Comparison of ENCODE assay signal across 1 cellular context in genomic region chr16:48157794-48158193, GRCh38.
TF ChIP-seq lines count a peak whose summit lies in the region.

No MANE protein-coding gene starts in this region.

TF ChIP-seq in GM12878, 131 proteins besides CTCF, POLR2A, EP300 and RAD21:
- no peak for TF ChIP-seq NRF1 (conservative IDR thresholded peaks at IDR 0.05; ENCODE audit: low read depth, low read length)
- TF ChIP-seq REST (IDR thresholded peaks at IDR 0.05; ENCODE audit: low read depth, low read length) = no peak
- TF ChIP-seq EZH2 (IDR thresholded peaks at IDR 0.05; ENCODE audit: borderline replicate concordance, control insufficient read depth, low read depth, low read length) = no peak
- TF ChIP-seq HCFC1 (IDR thresholded peaks at IDR 0.05; ENCODE audit: low read length) = no peak
- TF ChIP-seq SIX5 (IDR thresholded peaks at IDR 0.05; ENCODE audit: low read depth, low read length, severe bottlenecking) = no peak
- TF ChIP-seq MTA3 (IDR thresholded peaks at IDR 0.05; ENCODE audit: borderline replicate concordance, low read length) = no peak
- TF ChIP-seq FOXK2 (IDR thresholded peaks at IDR 0.05) = no peak
- TF ChIP-seq KDM1A (IDR thresholded peaks at IDR 0.05; ENCODE audit: borderline replicate concordance) = no peak
- no peak for TF ChIP-seq KLF5 (IDR thresholded peaks at IDR 0.05; ENCODE audit: partially characterized antibody)
